In genomic region chr14:96585672-96586013, GRCh38 we compare ENCODE assay signal across 16 cellular contexts.
DNase-seq lines count a peak whose midpoint lies in the region; ATAC-seq and TF ChIP-seq lines count a peak whose summit lies in the region.
"Had no signal": no experiment of that assay in that cellular context is flagged by ENCODE, and none has a peak within 500 bp of the region (broad histone marks: within the 10 kb centered on the region; RNA-seq: fewer than 3 reads in every experiment).

No MANE protein-coding gene starts in this region.

- H3K36me3 ChIP-seq in SK-N-MC (ENCODE audit: insufficient read depth, low read length) (no peaks in the 10 kb centered on the region), neural cell (ENCODE audit: insufficient read depth, low read length) (no peaks in the 10 kb centered on the region)

- no peak for TF ChIP-seq EP300 in neural cell (conservative IDR thresholded peaks at IDR 0.05; ENCODE audit: poor library complexity, severe bottlenecking)

- no peak overlapping the region for H3K4me2 ChIP-seq in neural cell (ENCODE audit: low read length)
- H3K4me2 ChIP-seq: GM23338 had no signal

- TF ChIP-seq CTCF in neural cell (IDR thresholded peaks at IDR 0.05; ENCODE audit: poor library complexity, severe bottlenecking): no peak

- H3K9me2 ChIP-seq in neural cell (ENCODE audit: insufficient read depth, low read length): no peaks in the 10 kb centered on the region

- DNase-seq in NCI-H1092 treated with DMSO at 0.1 percent for 48 hours (lab: John Stamatoyannopoulos, UW): peak; percentile 10
- no peak for DNase-seq in NCI-H1092 (lab: John Stamatoyannopoulos, UW)
- peak; percentile 10 for DNase-seq in NCI-H526 treated with DMSO at 0.1 percent for 48 hours (lab: John Stamatoyannopoulos, UW)
- DNase-seq in SK-N-MC (ENCODE audit: low read depth, low spot score): no peak
- no peak for DNase-seq in activated CD4-positive, CD25-positive, alpha-beta regulatory T cell (lab: John Stamatoyannopoulos, UW)
- DNase-seq in activated naive CD4-positive, alpha-beta T cell treated with anti-CD3 and anti-CD28 coated beads, Interleukin-2, amount 50 U/mL, for 72 hours (ENCODE audit: low spot score in 2 of 2): no peak
- DNase-seq: COR-L47, DMS153, DMS79 treated with DMSO at 0.1 percent for 48 hours, EL had no signal

- H3K27ac Mint-ChIP-seq in activated naive CD4-positive, alpha-beta T cell treated with anti-CD3 and anti-CD28 coated beads, Interleukin-2, amount 50 U/mL, for 72 hours: no peak overlapping the region
- H3K27ac Mint-ChIP-seq: CD8-positive, alpha-beta T cell; GM23338 had no signal

- no peaks in the 10 kb centered on the region for H3K9me3 Mint-ChIP-seq in activated naive CD4-positive, alpha-beta T cell treated with anti-CD3 and anti-CD28 coated beads, Interleukin-2, amount 50 U/mL, for 72 hours
- H3K9me3 Mint-ChIP-seq: CD8-positive, alpha-beta T cell; GM23338 had no signal

- no peak overlapping the region for H3K27ac ChIP-seq in SK-N-MC
- H3K27ac ChIP-seq in neural cell (ENCODE audit: low read length): peak overlapping the region; percentile 10
- H3K27ac ChIP-seq: 22Rv1 had no signal

- no peaks in the 10 kb centered on the region for H3K79me2 ChIP-seq in neural cell (replicated peaks; ENCODE audit: insufficient read depth, low read length)

- H3F3A ChIP-seq in neural cell (ENCODE audit: insufficient read depth, low read length, poor library complexity, severe bottlenecking): no peaks in the 10 kb centered on the region

- no peak for ATAC-seq in HG02870 (IDR thresholded peaks at IDR 0.05; ENCODE audit: unreplicated experiment)
- ATAC-seq in activated naive CD4-positive, alpha-beta T cell treated with anti-CD3 and anti-CD28 coated beads, Interleukin-2, amount 50 U/mL, for 72 hours: no peak
- ATAC-seq: CD8-positive, alpha-beta T cell had no signal

- no peaks in the 10 kb centered on the region for H3K27me3 ChIP-seq in neural cell (ENCODE audit: insufficient read depth, low read depth, low read length)

- H3K36me3 Mint-ChIP-seq in activated naive CD4-positive, alpha-beta T cell treated with anti-CD3 and anti-CD28 coated beads, Interleukin-2, amount 50 U/mL, for 72 hours: no peaks in the 10 kb centered on the region
- H3K36me3 Mint-ChIP-seq: CD14-positive monocyte; CD8-positive, alpha-beta T cell had no signal

- H3K4me3 ChIP-seq in SK-N-MC: no peak overlapping the region
- H3K4me3 ChIP-seq in neural cell (ENCODE audit: low read length): peak overlapping the region; percentile 28
- H3K4me3 ChIP-seq: GM23338 had no signal

- H3K9ac ChIP-seq in SK-N-MC (ENCODE audit: insufficient read length): peak overlapping the region; percentile 7
- no peak overlapping the region for H3K9ac ChIP-seq in neural cell (ENCODE audit: low read length)

- H3K9me3 ChIP-seq in SK-N-MC (ENCODE audit: low read depth, low read length): no peaks in the 10 kb centered on the region
- H3K9me3 ChIP-seq in neural cell (ENCODE audit: low read length): no peaks in the 10 kb centered on the region

- H2AFZ ChIP-seq in neural cell (ENCODE audit: low read depth, low read length): no peak overlapping the region
- H2AFZ ChIP-seq: GM23338 had no signal

- no peaks in the 10 kb centered on the region for H4K20me1 ChIP-seq in neural cell (ENCODE audit: insufficient read depth)

- no peak for TF ChIP-seq RAD21 in neural cell (conservative IDR thresholded peaks at IDR 0.05)

TF ChIP-seq in neural cell, 6 proteins besides CTCF, POLR2A, EP300 and RAD21:
- TF ChIP-seq EZH2 (IDR thresholded peaks at IDR 0.05; ENCODE audit: borderline replicate concordance, insufficient read depth, low read length, poor library complexity, severe bottlenecking): no peak
- no peak for TF ChIP-seq SMC3 (conservative IDR thresholded peaks at IDR 0.05; ENCODE audit: poor library complexity)
- no peak for TF ChIP-seq REST (IDR thresholded peaks at IDR 0.05; ENCODE audit: borderline replicate concordance)
- no peak for TF ChIP-seq MXI1 (conservative IDR thresholded peaks at IDR 0.05; ENCODE audit: poor library complexity, severe bottlenecking)
- TF ChIP-seq TAF1 (IDR thresholded peaks at IDR 0.05; ENCODE audit: low read depth): no peak
- no peak for TF ChIP-seq POLR2AphosphoS5 (IDR thresholded peaks at IDR 0.05)

Comparison
In these comparisons a context has a peak if more than half of its experiments do, and no peak if none do; other contexts are left out.
1. DNase-seq: peak in NCI-H1092 treated with DMSO at 0.1 percent for 48 hours (single experiment) and NCI-H526 treated with DMSO at 0.1 percent for 48 hours (single experiment); none in NCI-H1092 (single experiment), SK-N-MC (single experiment), activated CD4-positive, CD25-positive, alpha-beta regulatory T cell (0 of 4) and activated naive CD4-positive, alpha-beta T cell treated with anti-CD3 and anti-CD28 coated beads, Interleukin-2, amount 50 U/mL, for 72 hours (0 of 2).